ENCODE assay signal across 8 cellular contexts in the genomic region with DNA sequence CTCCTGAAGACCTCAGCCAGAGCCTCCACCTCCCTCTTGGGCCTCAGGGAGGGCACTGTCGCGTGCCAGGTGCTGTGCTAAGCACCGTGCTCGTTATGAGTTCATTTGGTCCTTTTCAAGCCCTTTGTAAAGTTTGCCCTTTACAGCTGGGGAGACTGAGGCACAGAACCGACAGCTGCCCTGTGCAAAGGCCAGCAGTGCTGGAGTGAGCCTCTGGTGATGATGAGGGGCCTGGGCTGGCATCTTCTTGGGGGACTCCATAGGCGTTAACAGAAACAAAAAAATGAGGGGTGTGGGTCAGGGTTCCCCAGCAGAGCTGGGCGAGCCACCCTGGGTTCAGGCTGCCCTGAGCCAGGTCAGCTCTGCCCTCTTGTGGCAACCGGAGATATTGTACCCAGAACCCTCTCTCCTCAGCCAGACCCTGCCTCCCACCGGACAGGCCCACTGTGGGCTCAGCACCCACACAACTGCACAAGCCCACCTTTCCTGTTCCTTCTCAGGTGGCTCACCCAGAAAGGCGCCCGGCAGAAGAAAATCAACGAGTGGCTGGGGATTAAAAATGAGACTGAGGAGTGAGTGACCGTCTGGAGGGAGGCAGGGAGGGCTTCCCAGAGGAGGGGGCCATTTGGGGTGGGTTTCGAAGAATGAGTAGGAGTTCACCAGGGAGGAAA. TPM values are rescaled to one million over a fixed set of nuclear protein-coding genes. Genes with fewer than 3 reads are reported as not detected.
DNase-seq lines count a peak whose midpoint lies in the region; ATAC-seq and TF ChIP-seq lines count a peak whose summit lies in the region.

No MANE protein-coding gene starts in this region.

- POLR2A ChIA-PET in Panc1 (lab: Charles Lee): no interaction called here

- TF ChIP-seq CTCF in AG09319 (IDR thresholded peaks at IDR 0.05; ENCODE audit: low read depth, low read length) (peak; percentile 67), Panc1 (IDR thresholded peaks at IDR 0.05) (peak; percentile 83), heart left ventricle (IDR thresholded peaks at IDR 0.05) (peak; percentile 45 to 76 (median 67))

- peak; percentile 85 for ATAC-seq in Panc1
- peak; percentile 15 to 62 (median 53) for ATAC-seq in heart left ventricle

- H3K4me1 ChIP-seq in Panc1 (ENCODE audit: control insufficient read depth, insufficient read depth, low read length) (no peaks in the 10 kb centered on the region; the same call in 1 of the 2 replicates), heart left ventricle (peaks cover 0 to 40% (median 12%) of the 10 kb centered on the region in 12 donors)

- in situ Hi-C loops in Panc1 (cut with HindIII; ENCODE audit: low pct_unique_long_range_greater_than_20kb, low sequenced_read_pairs): no loop called here

- no peak for DNase-seq in AG09319 (ENCODE audit: extremely low read depth, low read depth)
- peak; percentile 93 for DNase-seq in GM19238 (ENCODE audit: insufficient read length, low spot score)
- DNase-seq in Panc1 (ENCODE audit: low read depth, low spot score): no peak
- DNase-seq in activated naive CD4-positive, alpha-beta T cell (lab: John Stamatoyannopoulos, UW): peak in 3 of 4 experiments; percentile 16 to 46 (median 39)
- peak in 3 of 5 donors; percentile 33 to 52 (median 46) for DNase-seq in heart left ventricle
- peak; percentile 49 to 51 for DNase-seq in stimulated activated CD4-positive, alpha-beta T cell treated with anti-CD3 and anti-CD28 coated beads, Interleukin-1b, Interleukin-23, amount 100 ng/mL, for 4 hours (ENCODE audit: low read depth in 2 of 2)
- no peak for DNase-seq in NCI-H2107 treated with DMSO at 0.1 percent for 48 hours (lab: John Stamatoyannopoulos, UW; ENCODE audit: unreplicated experiment)
- DNase-seq in GF-D8 (lab: John Stamatoyannopoulos, UW): no peak

- 71 to 78% (median 72%) methylated on average over 14 of the region's 14 CpGs for WGBS in heart left ventricle, 4 donors

- no peaks in the 10 kb centered on the region for H3K9me3 ChIP-seq in Panc1 (ENCODE audit: control insufficient read depth, insufficient read depth, low read depth, low read length)
- no peaks in the 10 kb centered on the region for H3K9me3 ChIP-seq in heart left ventricle

- H3K27ac ChIP-seq in Panc1 (ENCODE audit: low read length) (no peak overlapping the region), heart left ventricle (peak overlapping the region in 1 of 12 donors; percentile 95)

- H3K36me3 ChIP-seq in Panc1 (ENCODE audit: control insufficient read depth, insufficient read depth, low read length) (no peaks in the 10 kb centered on the region; the same call in 1 of the 2 replicates), heart left ventricle (peaks cover 0 to 67% (median 58%) of the 10 kb centered on the region in 9 donors)

- TF ChIP-seq POLR2A in heart left ventricle (IDR thresholded peaks at IDR 0.05): no peak

- intact Hi-C loops in Panc1 (cut with micrococcal nuclease; ENCODE audit: unreplicated experiment): loop anchor here (10.0 kb wide), 1 partner anchor 53 kb away; no protein-coding TSS in a partner anchor
- intact Hi-C loops in heart left ventricle (cut with DNase I): loop anchor here in 4 of 10 donors (2.0 to 5.0 kb wide), 2 partner anchors 55 to 56 kb away; no protein-coding TSS in a partner anchor

- H3K27me3 ChIP-seq in Panc1 (ENCODE audit: control insufficient read depth, insufficient read depth, low read length) (no peaks in the 10 kb centered on the region), heart left ventricle (no peaks in the 10 kb centered on the region)

- no TSS peak for BruUV-seq in Panc1 (replicated peaks; lab: Mats Ljungman, UMichigan)

- H3K4me3 ChIP-seq in Panc1 (ENCODE audit: low read depth in 2 of 2, low read length in 2 of 2) (no peak overlapping the region), heart left ventricle (no peak overlapping the region)

- CTCF ChIA-PET in Panc1 (lab: Charles Lee): interaction anchor here (0.8 to 1.1 kb wide), 2 partner anchors 55 to 57 kb away, joined by 3 read pairs; no protein-coding TSS in a partner anchor

RNA-seq across cellular contexts. Expression of a gene that starts 5.5 kb away (rescaled TPM):
- total RNA-seq in Panc1 (2021; ENCODE audit: unreplicated experiment): 39.7 TPM
- 38.3 TPM for polyA plus RNA-seq in Panc1 (2012; ENCODE audit: insufficient read length)
- 100 to 1,000 TPM in 2 of 9 donors, 10 to 100 TPM in 4, 1 to 10 TPM in 3; 9.0 to 455 (median 15.2) TPM for total RNA-seq in heart left ventricle
- 10 to 100 TPM in 1 of 2 donors, 1 to 10 TPM in 1; 8.9 to 27.1 TPM for polyA plus RNA-seq in heart left ventricle

RNA-seq across cellular contexts. Expression of a gene that starts 15.1 kb away (rescaled TPM):
- 37.6 TPM for total RNA-seq in Panc1 (2021; ENCODE audit: unreplicated experiment)
- 67.7 TPM for polyA plus RNA-seq in Panc1 (2012; ENCODE audit: insufficient read length)
- total RNA-seq in heart left ventricle: 10 to 100 TPM; 17.9 to 28.6 (median 24.6) TPM
- polyA plus RNA-seq in heart left ventricle: 1 to 10 TPM; 4.0 to 7.1 TPM

RNA-seq across cellular contexts. Expression of a gene that starts 24.9 kb away (rescaled TPM):
- total RNA-seq in Panc1 (2021; ENCODE audit: unreplicated experiment) (13.3 TPM), heart left ventricle (10 to 100 TPM; 10.6 to 37.4 (median 14.8) TPM)
- 17.0 TPM for polyA plus RNA-seq in Panc1 (2012; ENCODE audit: insufficient read length)
- 10 to 100 TPM; 24.7 to 59.3 TPM for polyA plus RNA-seq in heart left ventricle

RNA-seq across cellular contexts. Expression of a gene that starts 35.7 kb away (rescaled TPM):
- 1.0 TPM for total RNA-seq in Panc1 (2021; ENCODE audit: unreplicated experiment)
- 1.4 TPM for polyA plus RNA-seq in Panc1 (2012; ENCODE audit: insufficient read length)
- total RNA-seq in heart left ventricle: 10 to 100 TPM in 8 of 9 donors, 1 to 10 TPM in 1; 6.9 to 39.2 (median 31.5) TPM
- polyA plus RNA-seq in heart left ventricle: 10 to 100 TPM; 17.2 to 20.1 TPM

RNA-seq across cellular contexts. Expression of a gene that starts 58.1 kb away (rescaled TPM):
- 0.98 TPM for total RNA-seq in Panc1 (2021; ENCODE audit: unreplicated experiment)
- 1.6 TPM for polyA plus RNA-seq in Panc1 (2012; ENCODE audit: insufficient read length)
- total RNA-seq in heart left ventricle: 1 to 10 TPM in 5 of 9 donors, under 1 TPM in 3, not detected in 1; 0.16 to 3.6 (median 1.1) TPM
- 1 to 10 TPM in 1 of 2 donors, under 1 TPM in 1; 0.82 to 4.6 TPM for polyA plus RNA-seq in heart left ventricle

Comparison
In these comparisons a context has a peak if more than half of its experiments do, and no peak if none do; other contexts are left out.
1. DNase-seq: peak in GM19238 (single experiment), activated naive CD4-positive, alpha-beta T cell (3 of 4), heart left ventricle (3 of 5) and stimulated activated CD4-positive, alpha-beta T cell treated with anti-CD3 and anti-CD28 coated beads, Interleukin-1b, Interleukin-23, amount 100 ng/mL, for 4 hours (2 of 2); none in AG09319 (single experiment), Panc1 (single experiment), NCI-H2107 treated with DMSO at 0.1 percent for 48 hours (single experiment) and GF-D8 (single experiment).
2. Peak in every context shown above with its lines, with median percentiles within 50 percentile points of each other: CTCF ChIP-seq.